16 cellular contexts compared by ENCODE assay signal in the genomic region with DNA sequence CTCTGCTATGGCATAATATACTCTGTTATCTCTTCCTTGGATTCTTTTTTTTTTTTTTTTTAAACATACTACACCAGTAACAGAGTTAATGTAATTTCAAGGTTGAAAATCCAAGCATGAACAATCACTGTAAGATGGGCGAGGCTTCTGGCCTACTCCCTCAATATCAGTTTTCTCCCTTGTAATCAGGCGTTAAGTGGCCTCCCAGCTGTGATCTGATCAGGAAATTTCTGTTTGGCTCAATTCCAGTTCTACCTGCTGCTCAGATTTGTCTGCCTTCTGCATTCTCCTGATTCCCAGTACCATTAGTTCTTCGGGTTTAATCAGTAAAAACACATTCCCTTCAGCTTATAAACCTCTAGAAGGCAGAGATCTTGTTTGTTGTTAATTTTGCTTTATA. TPM values are rescaled to one million over a fixed set of nuclear protein-coding genes. Genes with fewer than 3 reads are reported as not detected.
DNase-seq lines count a peak whose midpoint lies in the region; ATAC-seq and TF ChIP-seq lines count a peak whose summit lies in the region.
"Had no signal": no experiment of that assay in that cellular context is flagged by ENCODE, and none has a peak within 500 bp of the region (broad histone marks: within the 10 kb centered on the region; RNA-seq: fewer than 3 reads in every experiment).

No MANE protein-coding gene starts in this region.

- H3K36me3 Mint-ChIP-seq in GM23338 (ENCODE audit: low read depth) = peaks cover 23% of the 10 kb centered on the region

- peaks cover 98% of the 10 kb centered on the region for H3K79me2 ChIP-seq in GM23338 (replicated peaks; ENCODE audit: insufficient read depth)
- H3K79me2 ChIP-seq in mesendoderm (ENCODE audit: control insufficient read depth, insufficient read depth, low read length) = peaks cover 70% of the 10 kb centered on the region

- TF ChIP-seq CTCF in GM23338 (conservative IDR thresholded peaks at IDR 0.05; ENCODE audit: low read depth in 2 of 2) = no peak

- H3K23ac ChIP-seq in mesendoderm (ENCODE audit: low read length) (no peak overlapping the region), neuronal stem cell (ENCODE audit: low read depth, low read length, poor library complexity) (no peak overlapping the region)

- no peak overlapping the region for H2BK15ac ChIP-seq in mesendoderm (replicated peaks; ENCODE audit: low read depth)
- H2BK15ac ChIP-seq in neuronal stem cell (ENCODE audit: low read length) = no peak overlapping the region

- peaks cover 14% of the 10 kb centered on the region for H3K4me1 Mint-ChIP-seq in GM23338

- no peak overlapping the region for H3K27ac ChIP-seq in GM23338 (ENCODE audit: low read depth)
- no peak overlapping the region for H3K27ac ChIP-seq in mesendoderm (ENCODE audit: low read depth, low read length)
- no peak overlapping the region for H3K27ac ChIP-seq in neuronal stem cell (replicated peaks; ENCODE audit: low read length)

- no peak overlapping the region for H2AFZ ChIP-seq in GM23338
- H2AFZ ChIP-seq in neuronal stem cell (ENCODE audit: low read length) = no peak overlapping the region

- H3K9ac ChIP-seq in mesendoderm (ENCODE audit: low read length) = no peak overlapping the region
- H3K9ac ChIP-seq in neuronal stem cell (ENCODE audit: low read depth, low read length, poor library complexity) = no peak overlapping the region

- H3K27me3 Mint-ChIP-seq in GM23338 (ENCODE audit: insufficient read depth, low read depth, poor library complexity) = no peaks in the 10 kb centered on the region
- H3K27me3 Mint-ChIP-seq: activated CD4-positive, alpha-beta memory T cell treated with anti-CD3 and anti-CD28 coated beads for 36 hours; dendritic cell treated with granulocyte-macrophage colony-stimulating factor and Interleukin-4, amounts not matched to agents 40 ng/mL and 50 ng/mL, for 4 days; stimulated activated naive CD8-positive, alpha-beta T cell treated with anti-CD3 and anti-CD28 coated beads, Interleukin-15, amount 100 ng/mL, for 72 hours had no signal

- H3K27me3 ChIP-seq in GM23338 (ENCODE audit: insufficient read depth) (no peaks in the 10 kb centered on the region), mesendoderm (ENCODE audit: insufficient read depth, low read length, poor library complexity) (no peaks in the 10 kb centered on the region), neuronal stem cell (ENCODE audit: control insufficient read depth in 3 of 3, insufficient read depth in 3 of 3, low read depth in 1 of 3, low read length in 3 of 3) (no peaks in the 10 kb centered on the region)

- peaks cover 34% of the 10 kb centered on the region for H4K20me1 ChIP-seq in GM23338 (replicated peaks; ENCODE audit: insufficient read depth)

- H3K27ac Mint-ChIP-seq in GM23338 = peak overlapping the region; percentile 33; the same call in 1 of the 2 replicates
- H3K27ac Mint-ChIP-seq: activated CD4-positive, alpha-beta memory T cell treated with anti-CD3 and anti-CD28 coated beads for 36 hours; dendritic cell treated with granulocyte-macrophage colony-stimulating factor and Interleukin-4, amounts not matched to agents 40 ng/mL and 50 ng/mL, for 4 days; stimulated activated naive CD8-positive, alpha-beta T cell treated with anti-CD3 and anti-CD28 coated beads, Interleukin-15, amount 100 ng/mL, for 72 hours had no signal

- H2BK120ac ChIP-seq in mesendoderm (ENCODE audit: low read depth, low read length) (no peak overlapping the region), neuronal stem cell (ENCODE audit: low read depth, low read length) (no peak overlapping the region)

- H2AK5ac ChIP-seq in mesendoderm (ENCODE audit: low read length) (no peak overlapping the region), neuronal stem cell (ENCODE audit: low read depth, low read length) (no peak overlapping the region)

- H3K36me3 ChIP-seq in GM23338 (ENCODE audit: insufficient read depth) (no peaks in the 10 kb centered on the region), mesendoderm (ENCODE audit: control insufficient read depth, insufficient read depth, low read length) (no peaks in the 10 kb centered on the region), neuronal stem cell (replicated peaks in 1 of 2; ENCODE audit: control insufficient read depth in 2 of 2, insufficient read depth in 2 of 2, low read length in 2 of 2) (peaks cover 0 to 27% of the 10 kb centered on the region in 2 donors)

- H2BK12ac ChIP-seq in neuronal stem cell (ENCODE audit: low read length) = no peak overlapping the region

- H4K8ac ChIP-seq in mesendoderm (ENCODE audit: low read depth, low read length) = no peak overlapping the region
- H4K8ac ChIP-seq in neuronal stem cell (ENCODE audit: low read depth, low read length) = no peak overlapping the region

- H3K56ac ChIP-seq in mesendoderm (ENCODE audit: low read length) = no peak overlapping the region

- no peak overlapping the region for H3K4me3 ChIP-seq in GM23338
- H3K4me3 ChIP-seq in mesendoderm (ENCODE audit: low read length) = no peak overlapping the region
- H3K4me3 ChIP-seq in neuronal stem cell (ENCODE audit: low read length in 2 of 2) = no peak overlapping the region

- H3K9me3 ChIP-seq in neuronal stem cell (replicated peaks in 1 of 2; ENCODE audit: control insufficient read depth in 2 of 2, insufficient read depth in 1 of 2, low read depth in 1 of 2, low read length in 2 of 2) = no peaks in the 10 kb centered on the region

- no peak overlapping the region for H3K14ac ChIP-seq in neuronal stem cell (ENCODE audit: low read length)

- no peaks in the 10 kb centered on the region for H3K9me2 ChIP-seq in GM23338 (ENCODE audit: insufficient read depth)

- no peak overlapping the region for H2BK5ac ChIP-seq in mesendoderm (ENCODE audit: low read length)
- H2BK5ac ChIP-seq in neuronal stem cell (ENCODE audit: low read length) = no peak overlapping the region

- H3K9me3 Mint-ChIP-seq in GM23338 = peaks cover 15% of the 10 kb centered on the region
- H3K9me3 Mint-ChIP-seq: activated CD4-positive, alpha-beta memory T cell treated with anti-CD3 and anti-CD28 coated beads for 36 hours; dendritic cell treated with granulocyte-macrophage colony-stimulating factor and Interleukin-4, amounts not matched to agents 40 ng/mL and 50 ng/mL, for 4 days; stimulated activated naive CD8-positive, alpha-beta T cell treated with anti-CD3 and anti-CD28 coated beads, Interleukin-15, amount 100 ng/mL, for 72 hours had no signal

- H3K4me2 ChIP-seq in GM23338 (no peak overlapping the region), mesendoderm (ENCODE audit: low read length) (no peak overlapping the region), neuronal stem cell (ENCODE audit: insufficient read depth, low read length, poor library complexity, severe bottlenecking) (no peak overlapping the region)

- no peak overlapping the region for H3K4ac ChIP-seq in mesendoderm (ENCODE audit: low read depth, low read length)
- no peak overlapping the region for H3K4ac ChIP-seq in neuronal stem cell (ENCODE audit: low read length)

- no peaks in the 10 kb centered on the region for H3K4me1 ChIP-seq in GM23338 (ENCODE audit: insufficient read depth)
- H3K4me1 ChIP-seq in mesendoderm (ENCODE audit: control insufficient read depth, low read depth, low read length) = peaks cover 8% of the 10 kb centered on the region
- no peaks in the 10 kb centered on the region for H3K4me1 ChIP-seq in neuronal stem cell (ENCODE audit: control insufficient read depth in 2 of 2, insufficient read depth in 1 of 2, low read depth in 1 of 2, low read length in 2 of 2)

- peaks cover 4% of the 10 kb centered on the region for H3K79me1 ChIP-seq in mesendoderm (ENCODE audit: low read length)
- H3K79me1 ChIP-seq in neuronal stem cell (ENCODE audit: low read depth, low read length) = no peaks in the 10 kb centered on the region

- H4K5ac ChIP-seq in mesendoderm (ENCODE audit: low read length) = no peak overlapping the region

- H4K91ac ChIP-seq in neuronal stem cell (ENCODE audit: low read depth, low read length, poor library complexity) = no peak overlapping the region

- DNase-seq in GM23338 (ENCODE audit: low spot score) (no peak), NCI-H1930 (lab: John Stamatoyannopoulos, UW) (peak; percentile 37 to 62), NCI-H82 (lab: John Stamatoyannopoulos, UW) (peak; percentile 87), mesendoderm (peak; percentile 78), neuronal stem cell (ENCODE audit: low spot score) (no peak)
- DNase-seq: activated CD4-positive, alpha-beta memory T cell treated with anti-CD3 and anti-CD28 coated beads for 36 hours; aorta; C1 segment of cervical spinal cord; NCI-H2107; nucleus accumbens; stimulated activated naive CD8-positive, alpha-beta T cell treated with anti-CD3 and anti-CD28 coated beads, Interleukin-15, amount 100 ng/mL, for 72 hours; T-helper 9 cell had no signal

- no peaks in the 10 kb centered on the region for H3F3A ChIP-seq in GM23338 (replicated peaks; ENCODE audit: low read depth)

- no peak for ATAC-seq in GM23338
- no peak for ATAC-seq in HG02571 (IDR thresholded peaks at IDR 0.05; ENCODE audit: unreplicated experiment)
- ATAC-seq in GM18502 (IDR thresholded peaks at IDR 0.05; ENCODE audit: poor library complexity, unreplicated experiment) = no peak
- ATAC-seq in GM21786 (IDR thresholded peaks at IDR 0.05; ENCODE audit: unreplicated experiment) = no peak
- ATAC-seq: stimulated activated naive CD8-positive, alpha-beta T cell treated with anti-CD3 and anti-CD28 coated beads, Interleukin-15, amount 100 ng/mL, for 72 hours had no signal

- no peak overlapping the region for H3K4me3 Mint-ChIP-seq in GM23338
- H3K4me3 Mint-ChIP-seq: activated CD4-positive, alpha-beta memory T cell treated with anti-CD3 and anti-CD28 coated beads for 36 hours; dendritic cell treated with granulocyte-macrophage colony-stimulating factor and Interleukin-4, amounts not matched to agents 40 ng/mL and 50 ng/mL, for 4 days; stimulated activated naive CD8-positive, alpha-beta T cell treated with anti-CD3 and anti-CD28 coated beads, Interleukin-15, amount 100 ng/mL, for 72 hours had no signal

- WGBS in mesendoderm (ENCODE audit: extremely low coverage, insufficient coverage, low lambda C conversion rate) = no CpG with 5 or more reads among the region's 3 CpGs
- WGBS in neuronal stem cell (ENCODE audit: extremely low coverage in 2 of 2, insufficient read length in 2 of 2, insufficient replicate concordance in 1 of 2), 2 donors = no CpG with 5 or more reads among the region's 3 CpGs

- no peak overlapping the region for H3K18ac ChIP-seq in mesendoderm (ENCODE audit: low read length)
- H3K18ac ChIP-seq in neuronal stem cell (ENCODE audit: low read length) = no peak overlapping the region

TF ChIP-seq in GM23338, 12 proteins besides CTCF, POLR2A, EP300 and RAD21 (continues in another document):
- TF ChIP-seq ZNF331 (CRISPR knock-in tag; IDR thresholded peaks at IDR 0.05; ENCODE audit: low read depth) = no peak

RNA-seq across cellular contexts. Expression of gene PRKD3, which starts 18.6 kb away (rescaled TPM):
- 50.9 and 77.0 TPM in 2 replicates for total RNA-seq in GM23338 (2014; rRNA removed; shearing (Covaris generic))
- 58.9 and 59.7 TPM in 2 replicates for polyA plus RNA-seq in GM23338 (2016; fragmentation: Nextera tagmentation; extraction: Ambion mirVana)
- polyA plus RNA-seq in mesendoderm (2013, experiment 1 of 2) = 49.2 TPM
- 47.9 TPM for polyA plus RNA-seq in mesendoderm (2013, experiment 2 of 2)
- 23.0 TPM for polyA plus RNA-seq in neuronal stem cell (2013, experiment 1 of 2)
- 23.0 TPM for polyA plus RNA-seq in neuronal stem cell (2013, experiment 2 of 2)

RNA-seq across cellular contexts. Expression of gene QPCT, which starts 38.4 kb away (rescaled TPM):
- 13.2 and 16.5 TPM in 2 replicates for total RNA-seq in GM23338 (2014; rRNA removed; shearing (Covaris generic))
- 12.1 and 13.2 TPM in 2 replicates for polyA plus RNA-seq in GM23338 (2016; fragmentation: Nextera tagmentation; extraction: Ambion mirVana)
- polyA plus RNA-seq in mesendoderm (2013, experiment 1 of 2) = 26.1 TPM
- polyA plus RNA-seq in mesendoderm (2013, experiment 2 of 2) = 24.8 TPM
- polyA plus RNA-seq in neuronal stem cell (2013, experiment 1 of 2) = 6.9 TPM
- 7.3 TPM for polyA plus RNA-seq in neuronal stem cell (2013, experiment 2 of 2)

Comparison
In these comparisons a context has a peak if more than half of its experiments do, and no peak if none do; other contexts are left out.
1. DNase-seq: peak in NCI-H1930 (2 of 2), NCI-H82 (single experiment) and mesendoderm (single experiment); none in GM23338 (single experiment) and neuronal stem cell (single experiment).